In the genomic region with DNA sequence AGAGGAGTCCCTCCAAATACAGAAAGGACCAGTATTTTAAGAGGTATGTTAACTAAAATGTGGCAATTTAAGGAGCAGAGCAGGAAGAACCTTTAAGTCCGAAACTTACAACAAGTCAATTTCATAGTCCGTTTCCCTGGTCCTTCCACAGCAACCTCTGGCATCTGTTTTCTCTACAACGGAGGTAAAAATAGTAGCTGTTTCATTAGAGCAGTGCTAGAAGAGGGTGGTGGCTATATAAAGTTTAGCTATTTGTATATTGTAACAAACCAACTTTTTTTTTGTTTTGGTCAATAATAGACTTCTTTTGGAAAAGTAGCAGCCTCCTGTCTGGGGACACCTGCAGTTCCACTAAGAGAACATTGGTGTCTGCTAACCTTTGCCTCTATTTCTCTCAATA, we compare ENCODE assay signal across 17 cellular contexts. TPM values are rescaled to one million over a fixed set of nuclear protein-coding genes. Genes with fewer than 3 reads are reported as not detected.
"Had no signal": no experiment of that assay in that cellular context is flagged by ENCODE, and none has a peak within 500 bp of the region (broad histone marks: within the 10 kb centered on the region; RNA-seq: fewer than 3 reads in every experiment).

No MANE protein-coding gene starts in this region.

RNA-seq across cellular contexts. Expression of a gene that starts 17.3 kb away (rescaled TPM):
- total RNA-seq: epithelial cell of proximal tubule, kidney epithelial cell, mammary epithelial cell, transverse colon had no signal
- polyA plus RNA-seq: mammary epithelial cell had no signal

RNA-seq across cellular contexts. Expression of a gene that starts 37.9 kb away (rescaled TPM):
- total RNA-seq: epithelial cell of proximal tubule, esophagus squamous epithelium, kidney epithelial cell, left colon, lower leg skin, mammary epithelial cell, mesenteric fat pad, mucosa of descending colon, natural killer cell, neural crest cell, prostate gland, renal cortical epithelial cell, right lobe of liver, spleen, temporal lobe, transverse colon, ureter had no signal
- polyA plus RNA-seq: mammary epithelial cell, spleen had no signal
